ENCODE assay signal across 15 cellular contexts in genomic region chrX:17077349-17077748, GRCh38.
"Had no signal": no experiment of that assay in that cellular context is flagged by ENCODE, and none has a peak within 500 bp of the region (broad histone marks: within the 10 kb centered on the region; RNA-seq: fewer than 3 reads in every experiment).

No MANE protein-coding gene starts in this region.

- H3K36me3 ChIP-seq: lower lobe of right lung, right lobe of liver had no signal

- H3K27me3 ChIP-seq: foreskin keratinocyte, right lobe of liver had no signal

- H3K4me3 ChIP-seq: lower lobe of right lung, right lobe of liver had no signal

- H3K4me1 ChIP-seq: lower lobe of right lung, right lobe of liver had no signal

- DNase-seq: activated CD4-positive, alpha-beta memory T cell treated with anti-CD3 and anti-CD28 coated beads, Interleukin-2, amount 10 ng/mL, durations not matched to agents 7 days and 5 days; activated T-cell treated with anti-CD3 and anti-CD28 coated beads, Interleukin-2, amount 50 U/mL, for 48 hours; central memory CD4-positive, alpha-beta T cell; effector memory CD4-positive, alpha-beta T cell; immature natural killer cell; left cardiac atrium; lower lobe of right lung; naive thymus-derived CD4-positive, alpha-beta T cell; right lobe of liver; stimulated activated CD4-positive, alpha-beta T cell treated with anti-CD3 and anti-CD28 coated beads, Interleukin-1b, Interleukin-23, amount 100 ng/mL, for 48 hours; stimulated activated naive B cell treated with anti-CD40 and anti-IgM and Interleukin-4, amounts not matched to agents 10 μg/mL and 1 μg/mL and 100 μg/mL, for 72 hours; T-helper 9 cell; trophoblast cell had no signal

- H3K27ac ChIP-seq: epithelial cell of prostate, foreskin keratinocyte, lower lobe of right lung, right lobe of liver had no signal

- H3K9me3 ChIP-seq: lower lobe of right lung, right lobe of liver had no signal
